25 cellular contexts compared by ENCODE assay signal in genomic region chr22:29476116-29476515, GRCh38. TPM values are rescaled to one million over a fixed set of nuclear protein-coding genes. Genes with fewer than 3 reads are reported as not detected.
A peak's percentile ranks its signal among the peaks of the same experiment; 100 is the strongest.
DNase-seq lines count a peak whose midpoint lies in the region; ATAC-seq and TF ChIP-seq lines count a peak whose summit lies in the region.
"Had no signal": no experiment of that assay in that cellular context is flagged by ENCODE, and none has a peak within 500 bp of the region (broad histone marks: within the 10 kb centered on the region; RNA-seq: fewer than 3 reads in every experiment).

No MANE protein-coding gene starts in this region.

- H3K27me3 Mint-ChIP-seq in MCF 10A (ENCODE audit: insufficient read depth, unreplicated experiment): peaks cover 68% of the 10 kb centered on the region
- H3K27me3 Mint-ChIP-seq in endothelial cell (ENCODE audit: unreplicated experiment): peaks cover 16% of the 10 kb centered on the region

- H3K4me2 ChIP-seq in OCI-LY7 (ENCODE audit: low read length): peak overlapping the region; percentile 62
- H3K4me2 ChIP-seq: hepatocyte had no signal

- H3K4me3 Mint-ChIP-seq in MCF 10A (ENCODE audit: unreplicated experiment): no peak overlapping the region
- H3K4me3 Mint-ChIP-seq in endothelial cell (ENCODE audit: unreplicated experiment): no peak overlapping the region
- H3K4me3 Mint-ChIP-seq: activated CD4-positive, alpha-beta T cell treated with anti-CD3 and anti-CD28 coated beads, Interleukin-2, amount 10 ng/mL, durations not matched to agents 7 days and 5 days; activated naive CD8-positive, alpha-beta T cell treated with anti-CD3 and anti-CD28 coated beads, Interleukin-2, amount 50 U/mL, for 24 hours; CD14-positive monocyte had no signal

- H3K79me2 ChIP-seq in OCI-LY7 (ENCODE audit: insufficient read depth, low read depth, low read length): no peaks in the 10 kb centered on the region
- H3K79me2 ChIP-seq: hepatocyte had no signal

- no peaks in the 10 kb centered on the region for H3K36me3 Mint-ChIP-seq in MCF 10A (ENCODE audit: insufficient read depth, unreplicated experiment)
- H3K36me3 Mint-ChIP-seq in endothelial cell (ENCODE audit: low read depth, unreplicated experiment): peaks cover 10% of the 10 kb centered on the region

- H3K9me3 Mint-ChIP-seq in MCF 10A (ENCODE audit: unreplicated experiment): no peaks in the 10 kb centered on the region
- H3K9me3 Mint-ChIP-seq in endothelial cell (ENCODE audit: unreplicated experiment): no peaks in the 10 kb centered on the region
- H3K9me3 Mint-ChIP-seq: activated CD4-positive, alpha-beta T cell treated with anti-CD3 and anti-CD28 coated beads, Interleukin-2, amount 10 ng/mL, durations not matched to agents 7 days and 5 days; activated naive CD8-positive, alpha-beta T cell treated with anti-CD3 and anti-CD28 coated beads, Interleukin-2, amount 50 U/mL, for 24 hours had no signal

- H3K9me3 ChIP-seq in breast epithelium: no peaks in the 10 kb centered on the region
- no peaks in the 10 kb centered on the region for H3K9me3 ChIP-seq in OCI-LY7 (ENCODE audit: low read length)
- H3K9me3 ChIP-seq: HAP-1 had no signal

- CTCF ChIA-PET in MCF 10A (lab: Yijun Ruan, JAX): no interaction called here
- CTCF ChIA-PET in OCI-LY7 (lab: Charles Lee; ENCODE audit: unreplicated experiment): no interaction called here

- H3K36me3 ChIP-seq in breast epithelium (no peaks in the 10 kb centered on the region), OCI-LY7 (ENCODE audit: insufficient read depth, low read length) (no peaks in the 10 kb centered on the region)
- H3K36me3 ChIP-seq: HAP-1 had no signal

- H4K20me1 ChIP-seq in OCI-LY7 (ENCODE audit: insufficient read depth, low read length): no peaks in the 10 kb centered on the region

- no peak overlapping the region for H2AFZ ChIP-seq in OCI-LY7 (ENCODE audit: low read length)
- H2AFZ ChIP-seq: hepatocyte had no signal

- no peak for ATAC-seq in HG02623 (IDR thresholded peaks at IDR 0.05; ENCODE audit: unreplicated experiment)
- ATAC-seq: activated naive CD8-positive, alpha-beta T cell treated with anti-CD3 and anti-CD28 coated beads, Interleukin-2, amount 50 U/mL, for 24 hours had no signal

- POLR2A ChIA-PET in MCF 10A (lab: Yijun Ruan, JAX): no interaction called here
- POLR2A ChIA-PET in OCI-LY7 (lab: Charles Lee): no interaction called here

- BruUV-seq in MCF 10A (replicated peaks; lab: Mats Ljungman, UMichigan) (no TSS peak), OCI-LY7 (replicated peaks; lab: Mats Ljungman, UMichigan) (no TSS peak)

- H3K27me3 ChIP-seq in breast epithelium: peaks cover 12 to 27% of the 10 kb centered on the region in 2 donors

- H3K4me1 ChIP-seq in breast epithelium (peaks cover 0 to 6% of the 10 kb centered on the region in 2 donors), OCI-LY7 (ENCODE audit: insufficient read depth, low read length, poor library complexity, severe bottlenecking) (peaks cover 16% of the 10 kb centered on the region)
- H3K4me1 ChIP-seq: HAP-1 had no signal

- no peak overlapping the region for H3K27ac Mint-ChIP-seq in MCF 10A (ENCODE audit: low read depth, unreplicated experiment)
- no peak overlapping the region for H3K27ac Mint-ChIP-seq in endothelial cell (ENCODE audit: unreplicated experiment)
- H3K27ac Mint-ChIP-seq: activated CD4-positive, alpha-beta T cell treated with anti-CD3 and anti-CD28 coated beads, Interleukin-2, amount 10 ng/mL, durations not matched to agents 7 days and 5 days; activated naive CD8-positive, alpha-beta T cell treated with anti-CD3 and anti-CD28 coated beads, Interleukin-2, amount 50 U/mL, for 24 hours had no signal

- H3K27ac ChIP-seq in breast epithelium: no peak overlapping the region
- no peak overlapping the region for H3K27ac ChIP-seq in OCI-LY7 (ENCODE audit: low read depth, low read length, poor library complexity, severe bottlenecking)
- H3K27ac ChIP-seq: epithelial cell of prostate, hepatocyte had no signal

- peaks cover 6% of the 10 kb centered on the region for H3K4me1 Mint-ChIP-seq in MCF 10A (ENCODE audit: insufficient read depth, unreplicated experiment)
- peaks cover 28% of the 10 kb centered on the region for H3K4me1 Mint-ChIP-seq in endothelial cell (ENCODE audit: unreplicated experiment)

- intact Hi-C loops in MCF 10A (cut with micrococcal nuclease): no loop called here
- intact Hi-C loops in breast epithelium (cut with DNase I; ENCODE audit: low total_unique reads): no loop called here
- intact Hi-C loops in OCI-LY7 (cut with micrococcal nuclease; ENCODE audit: unreplicated experiment): no loop called here

- no peaks in the 10 kb centered on the region for H3K9me2 ChIP-seq in OCI-LY7 (ENCODE audit: insufficient read depth, low read length)

- TF ChIP-seq POLR2A in breast epithelium (IDR thresholded peaks at IDR 0.05): no peak

- H3K4me3 ChIP-seq in breast epithelium: no peak overlapping the region
- H3K4me3 ChIP-seq in OCI-LY7 (ENCODE audit: low read depth, low read length, poor library complexity, severe bottlenecking): no peak overlapping the region
- H3K4me3 ChIP-seq: HAP-1, hepatocyte had no signal

- DNase-seq in MCF 10A (ENCODE audit: unreplicated experiment) (peak; percentile 10), breast epithelium (ENCODE audit: low spot score in 2 of 2) (no peak), OCI-LY7 (ENCODE audit: low spot score) (no peak), endothelial cell (ENCODE audit: low spot score) (peak; percentile 42), AG08396 (ENCODE audit: low spot score) (no peak)
- DNase-seq in activated effector memory CD4-positive, alpha-beta T cell treated with Interleukin-2 at 50 U/mL for 16 hours: no peak
- DNase-seq in NK-92 treated with Interleukin-12 subunit alpha and Interleukin-12 subunit beta, amount 100 ng/mL, for 24 hours (lab: John Stamatoyannopoulos, UW): no peak
- DNase-seq: activated CD4-positive, alpha-beta T cell treated with anti-CD3 and anti-CD28 coated beads, Interleukin-2, amount 10 ng/mL, durations not matched to agents 7 days and 5 days; activated naive CD8-positive, alpha-beta T cell treated with anti-CD3 and anti-CD28 coated beads, Interleukin-2, amount 50 U/mL, for 24 hours; GF-D8; mammary epithelial cell; NCI-H1417 treated with DMSO at 0.1 percent for 48 hours; nucleus accumbens; OCI-M1; SIG-M5; stimulated activated CD4-positive, alpha-beta T cell treated with anti-CD3 and anti-CD28 coated beads, Interleukin-4, amount 100 ng/mL, for 4 hours; T-helper 1 cell had no signal

- TF ChIP-seq CTCF in MCF 10A (IDR thresholded peaks at IDR 0.05; ENCODE audit: unreplicated experiment) (no peak), breast epithelium (IDR thresholded peaks at IDR 0.05) (no peak), OCI-LY7 (conservative IDR thresholded peaks at IDR 0.05; ENCODE audit: low read length) (no peak), endothelial cell (IDR thresholded peaks at IDR 0.05; ENCODE audit: unreplicated experiment) (no peak)

RNA-seq across cellular contexts. Expression of gene NEFH, which starts 3.9 kb away (rescaled TPM):
- not detected in 2 replicates for total RNA-seq in MCF 10A (2022)
- under 1 TPM; 0.29 to 0.33 (median 0.32) TPM for total RNA-seq in breast epithelium
- not detected in 2 replicates for total RNA-seq in OCI-LY7 (2014; rRNA removed; shearing (Covaris generic))
- not detected in 2 replicates for total RNA-seq in OCI-LY7 (2022)
- total RNA-seq in endothelial cell (ENCODE audit: unreplicated experiment): 18.2 TPM
- total RNA-seq: M059J had no signal

RNA-seq across cellular contexts. Expression of gene RFPL1, which starts 37.7 kb away (rescaled TPM):
- total RNA-seq in MCF 10A (2022) (not detected in 2 replicates), breast epithelium (not detected), OCI-LY7 (2022) (not detected in 2 replicates), endothelial cell (ENCODE audit: unreplicated experiment) (not detected)
- total RNA-seq in OCI-LY7 (2014; rRNA removed; shearing (Covaris generic)): not detected in 2 replicates
- total RNA-seq: activated CD4-positive, alpha-beta T cell treated with anti-CD3 and anti-CD28 coated beads, Interleukin-2, amount 10 ng/mL, durations not matched to agents 7 days and 5 days; fibroblast of villous mesenchyme; hepatocyte; M059J; mammary epithelial cell; ureter had no signal

Comparison
In these comparisons a context has a peak if more than half of its experiments do, and no peak if none do; other contexts are left out.
1. DNase-seq: peak in MCF 10A (single experiment) and endothelial cell (single experiment); none in breast epithelium (0 of 2), OCI-LY7 (single experiment), AG08396 (single experiment), activated effector memory CD4-positive, alpha-beta T cell treated with Interleukin-2 at 50 U/mL for 16 hours (single experiment) and NK-92 treated with Interleukin-12 subunit alpha and Interleukin-12 subunit beta, amount 100 ng/mL, for 24 hours (single experiment).
2. RNA of gene NEFH, which starts 3.9 kb away (total RNA-seq): 18.2 TPM in endothelial cell (single experiment); 0.29 to 0.33 TPM in breast epithelium, not detected in MCF 10A and not detected in OCI-LY7; every median in the first group is over 10 times any median in the second.